ENCODE assay signal across 1 cellular context in genomic region chr7:22447759-22448158, GRCh38.
TF ChIP-seq lines count a peak whose summit lies in the region.

No MANE protein-coding gene starts in this region.

TF ChIP-seq in GM23338, 12 proteins besides CTCF, POLR2A, EP300 and RAD21 (continued from another document):
- TF ChIP-seq, protein P1, sequence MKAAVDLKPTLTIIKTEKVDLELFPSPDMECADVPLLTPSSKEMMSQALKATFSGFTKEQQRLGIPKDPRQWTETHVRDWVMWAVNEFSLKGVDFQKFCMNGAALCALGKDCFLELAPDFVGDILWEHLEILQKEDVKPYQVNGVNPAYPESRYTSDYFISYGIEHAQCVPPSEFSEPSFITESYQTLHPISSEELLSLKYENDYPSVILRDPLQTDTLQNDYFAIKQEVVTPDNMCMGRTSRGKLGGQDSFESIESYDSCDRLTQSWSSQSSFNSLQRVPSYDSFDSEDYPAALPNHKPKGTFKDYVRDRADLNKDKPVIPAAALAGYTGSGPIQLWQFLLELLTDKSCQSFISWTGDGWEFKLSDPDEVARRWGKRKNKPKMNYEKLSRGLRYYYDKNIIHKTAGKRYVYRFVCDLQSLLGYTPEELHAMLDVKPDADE (IDR thresholded peaks at IDR 0.05), result no peak
- no peak for TF ChIP-seq NANOG (IDR thresholded peaks at IDR 0.05; ENCODE audit: borderline replicate concordance)
